ENCODE assay signal across 22 cellular contexts in genomic region chr3:137944593-137944992, GRCh38.
DNase-seq lines count a peak whose midpoint lies in the region; ATAC-seq and TF ChIP-seq lines count a peak whose summit lies in the region.
"Had no signal": no experiment of that assay in that cellular context is flagged by ENCODE, and none has a peak within 500 bp of the region (broad histone marks: within the 10 kb centered on the region; RNA-seq: fewer than 3 reads in every experiment).

No MANE protein-coding gene starts in this region.

- H3K4me3 ChIP-seq in MM.1S (ENCODE audit: low read length) (no peak overlapping the region), colonic mucosa (no peak overlapping the region)
- H3K4me3 ChIP-seq: GM12878, GM23248 had no signal

- intact Hi-C loops in colonic mucosa (cut with DNase I), result no loop called here

- no peaks in the 10 kb centered on the region for H3K9me2 ChIP-seq in MM.1S (replicated peaks; ENCODE audit: insufficient read depth, low read length)

- ATAC-seq in memory B cell (ENCODE audit: low read depth), result no peak
- ATAC-seq: GM12878, HepG2 had no signal

- TF ChIP-seq CTCF in MM.1S (IDR thresholded peaks at IDR 0.05; ENCODE audit: low read length) (no peak), colonic mucosa (IDR thresholded peaks at IDR 0.05) (no peak), osteocyte (IDR thresholded peaks at IDR 0.05) (no peak)

- H2AFZ ChIP-seq in MM.1S (ENCODE audit: low read length), result peak overlapping the region; percentile 5; the same call in 1 of the 2 replicates
- H2AFZ ChIP-seq: GM23248 had no signal

- H3F3A ChIP-seq in MM.1S (ENCODE audit: insufficient read depth, low read length), result no peaks in the 10 kb centered on the region

- H3K79me2 ChIP-seq in MM.1S (ENCODE audit: low read length), result no peaks in the 10 kb centered on the region

- peak overlapping the region; percentile 6 for H3K27ac Mint-ChIP-seq in memory B cell
- H3K27ac Mint-ChIP-seq in osteocyte (ENCODE audit: unreplicated experiment), result no peak overlapping the region
- H3K27ac Mint-ChIP-seq: CD4-positive, CD25-positive, alpha-beta regulatory T cell; CD8-positive, alpha-beta memory T cell; IgD-negative memory B cell had no signal

- H3K4me1 ChIP-seq in MM.1S (ENCODE audit: low read length), result peaks cover 11% of the 10 kb centered on the region; the same call in 1 of the 2 replicates
- no peaks in the 10 kb centered on the region for H3K4me1 ChIP-seq in colonic mucosa
- H3K4me1 ChIP-seq: BE2C had no signal

- H3K27me3 ChIP-seq in MM.1S (replicated peaks; ENCODE audit: insufficient read depth, low read length), result no peaks in the 10 kb centered on the region
- H3K27me3 ChIP-seq in colonic mucosa, result no peaks in the 10 kb centered on the region
- H3K27me3 ChIP-seq: BE2C had no signal

- no peak overlapping the region for H3K9ac ChIP-seq in MM.1S (ENCODE audit: low read length)
- H3K9ac ChIP-seq in colonic mucosa (ENCODE audit: low read depth in 2 of 2, low read length in 2 of 2), result no peak overlapping the region
- H3K9ac ChIP-seq: GM23248 had no signal

- H3K9me3 Mint-ChIP-seq in memory B cell (no peaks in the 10 kb centered on the region), osteocyte (ENCODE audit: unreplicated experiment) (no peaks in the 10 kb centered on the region)
- H3K9me3 Mint-ChIP-seq: CD4-positive, CD25-positive, alpha-beta regulatory T cell had no signal

- no peak overlapping the region for H3K4me2 ChIP-seq in MM.1S (ENCODE audit: low read depth, low read length)

- H3K4me3 Mint-ChIP-seq in memory B cell (no peak overlapping the region), osteocyte (ENCODE audit: unreplicated experiment) (no peak overlapping the region)
- H3K4me3 Mint-ChIP-seq: CD4-positive, CD25-positive, alpha-beta regulatory T cell; CD8-positive, alpha-beta memory T cell; IgD-negative memory B cell had no signal

- H3K36me3 Mint-ChIP-seq in memory B cell (no peaks in the 10 kb centered on the region), osteocyte (ENCODE audit: unreplicated experiment) (no peaks in the 10 kb centered on the region)
- H3K36me3 Mint-ChIP-seq: CD4-positive, CD25-positive, alpha-beta regulatory T cell; CD8-positive, alpha-beta memory T cell; IgD-negative memory B cell had no signal

- no peaks in the 10 kb centered on the region for H4K20me1 ChIP-seq in MM.1S (ENCODE audit: insufficient read depth, low read length)

- H3K4me1 Mint-ChIP-seq in memory B cell (no peaks in the 10 kb centered on the region), osteocyte (ENCODE audit: unreplicated experiment) (no peaks in the 10 kb centered on the region)
- H3K4me1 Mint-ChIP-seq: CD4-positive, CD25-positive, alpha-beta regulatory T cell had no signal

- no peak overlapping the region for H3K27ac ChIP-seq in MM.1S (ENCODE audit: low read length)
- H3K27ac ChIP-seq in colonic mucosa, result no peak overlapping the region
- H3K27ac ChIP-seq: GM23248 had no signal

- H3K36me3 ChIP-seq in MM.1S (replicated peaks; ENCODE audit: insufficient read depth, low read length) (no peaks in the 10 kb centered on the region), colonic mucosa (no peaks in the 10 kb centered on the region)
- H3K36me3 ChIP-seq: BE2C had no signal

- H3K27me3 Mint-ChIP-seq in memory B cell, result no peaks in the 10 kb centered on the region
- peaks cover 3% of the 10 kb centered on the region for H3K27me3 Mint-ChIP-seq in osteocyte (ENCODE audit: unreplicated experiment)
- H3K27me3 Mint-ChIP-seq: CD4-positive, CD25-positive, alpha-beta regulatory T cell; IgD-negative memory B cell had no signal

- H3K9me3 ChIP-seq in MM.1S (replicated peaks; ENCODE audit: insufficient read depth, low read length) (no peaks in the 10 kb centered on the region), colonic mucosa (no peaks in the 10 kb centered on the region)
- H3K9me3 ChIP-seq: BE2C had no signal

- DNase-seq in HT-29 (ENCODE audit: low spot score) (peak; percentile 10), MM.1S (peak; percentile 49), colonic mucosa (peak; percentile 18), memory B cell (ENCODE audit: low spot score in 2 of 2) (no peak), osteocyte (ENCODE audit: extremely low spot score, unreplicated experiment) (no peak), NCI-H2196 treated with DMSO at 0.1 percent for 48 hours (lab: John Stamatoyannopoulos, UW; ENCODE audit: unreplicated experiment) (no peak), Ammon's horn (ENCODE audit: low spot score) (no peak)
- DNase-seq in activated effector memory CD4-positive, alpha-beta T cell treated with Interleukin-2 at 50 U/mL for 16 hours, result no peak
- DNase-seq: BE2C; C1 segment of cervical spinal cord; CD4-positive, CD25-positive, alpha-beta regulatory T cell; CD8-positive, alpha-beta memory T cell; COR-L47; DMS 273 treated with DMSO at 0.1 percent for 48 hours; DND-41; EL; GM23248; H7; KG1 had no signal

Comparison
In these comparisons a context has a peak if more than half of its experiments do, and no peak if none do; other contexts are left out.
1. DNase-seq: peak in HT-29 (single experiment), MM.1S (single experiment) and colonic mucosa (single experiment); none in memory B cell (0 of 2), activated effector memory CD4-positive, alpha-beta T cell treated with Interleukin-2 at 50 U/mL for 16 hours (single experiment), osteocyte (single experiment), NCI-H2196 treated with DMSO at 0.1 percent for 48 hours (single experiment) and Ammon's horn (single experiment).